ENCODE assay signal across 17 cellular contexts in genomic region chr10:77661100-77661499, GRCh38. TPM values are rescaled to one million over a fixed set of nuclear protein-coding genes. Genes with fewer than 3 reads are reported as not detected.
A peak's percentile ranks its signal among the peaks of the same experiment; 100 is the strongest.
DNase-seq lines count a peak whose midpoint lies in the region; ATAC-seq, FAIRE-seq and TF ChIP-seq lines count a peak whose summit lies in the region.
"Had no signal": no experiment of that assay in that cellular context is flagged by ENCODE, and none has a peak within 500 bp of the region (broad histone marks: within the 10 kb centered on the region; RNA-seq: fewer than 3 reads in every experiment).

No MANE protein-coding gene starts in this region.

- TF ChIP-seq POLR2A in HCT116 (IDR thresholded peaks at IDR 0.05; ENCODE audit: borderline replicate concordance, extremely low read depth, insufficient read depth, insufficient read length) (no peak), upper lobe of left lung (IDR thresholded peaks at IDR 0.05) (no peak)

- H3K79me2 ChIP-seq in HCT116 (ENCODE audit: insufficient read depth, low read length) = no peaks in the 10 kb centered on the region

- POLR2A ChIA-PET in HCT116 (lab: Charles Lee) (no interaction called here), Panc1 (lab: Charles Lee) (no interaction called here)

- peaks cover 12% of the 10 kb centered on the region for H3K4me1 Mint-ChIP-seq in endodermal cell
- H3K4me1 Mint-ChIP-seq: CD4-positive, CD25-positive, alpha-beta regulatory T cell; IgD-negative memory B cell had no signal

- no peak overlapping the region for H3K4me2 ChIP-seq in HCT116 (ENCODE audit: low read length)

- DNase-seq in HCT116 (ENCODE audit: low read depth, low spot score) = no peak
- DNase-seq in Panc1 (ENCODE audit: low read depth, low spot score) = no peak
- DNase-seq in endodermal cell = peak; percentile 74
- no peak for DNase-seq in amniotic stem cell (lab: John Stamatoyannopoulos, UW)
- DNase-seq in HTR-8/SVneo (ENCODE audit: insufficient read length, low spot score) = no peak
- DNase-seq in upper lobe of left lung = no peak
- no peak for DNase-seq in NCI-H187 (lab: John Stamatoyannopoulos, UW)
- DNase-seq: AML-193; CD4-positive, CD25-positive, alpha-beta regulatory T cell; DMS79; GDM1; MV-4-11; NCI-H1436 treated with DMSO at 0.1 percent for 48 hours; NCI-H446 treated with DMSO at 0.1 percent for 48 hours; OCI-M1 had no signal

- 76% methylated on average over 3 of the region's 3 CpGs; no CpG with 5 or more reads in 1 of the 2 experiments for WGBS in endodermal cell (ENCODE audit: insufficient coverage in 1 of 2, insufficient read length in 1 of 2), 2 experiments
- 63 to 65% methylated on average over 3 of the region's 3 CpGs for WGBS in upper lobe of left lung, 2 donors

- TF ChIP-seq CTCF in C4-2B (conservative IDR thresholded peaks at IDR 0.05) (peak; percentile 12), HCT116 (IDR thresholded peaks at IDR 0.05 in 2 of 3, conservative IDR thresholded peaks at IDR 0.05 in 1 of 3; ENCODE audit: borderline replicate concordance in 1 of 3, insufficient read depth in 1 of 3, low read depth in 2 of 3, low read length in 2 of 3) (no peak; a peak in 1 of 6 replicates), Panc1 (IDR thresholded peaks at IDR 0.05) (peak; percentile 37; the same call in 1 of the 2 replicates), endodermal cell (conservative IDR thresholded peaks at IDR 0.05) (peak; percentile 61), upper lobe of left lung (IDR thresholded peaks at IDR 0.05) (no peak)

- no peak for TF ChIP-seq EP300 in upper lobe of left lung (IDR thresholded peaks at IDR 0.05)

- H4K20me1 ChIP-seq in HCT116 (ENCODE audit: insufficient read depth) = no peaks in the 10 kb centered on the region

- RAD21 ChIA-PET in HCT116 (lab: Charles Lee; ENCODE audit: low non-redundant PET in 1 of 2, low total read pairs in 2 of 2, uncharacterized antibody in 2 of 2, unreplicated experiment in 2 of 2) = no interaction called here

- no peak for FAIRE-seq in HTR-8/SVneo (lab: Jason Lieb, UNC)

- intact Hi-C loops in HCT116 (cut with micrococcal nuclease) (no loop called here), Panc1 (cut with micrococcal nuclease; ENCODE audit: unreplicated experiment) (no loop called here)

- CTCF ChIA-PET in HCT116 (lab: Charles Lee) = no interaction called here
- CTCF ChIA-PET in Panc1 (lab: Charles Lee) = no interaction called here

- peaks cover 12% of the 10 kb centered on the region; the same call in 1 of the 2 replicates for H3K27me3 ChIP-seq in HCT116 (ENCODE audit: insufficient read depth, low read length)
- peaks cover 8% of the 10 kb centered on the region for H3K27me3 ChIP-seq in Panc1 (ENCODE audit: control insufficient read depth, insufficient read depth, low read length)
- H3K27me3 ChIP-seq in endodermal cell (ENCODE audit: control insufficient read depth, insufficient read depth, low read length, poor library complexity, severe bottlenecking) = no peaks in the 10 kb centered on the region
- H3K27me3 ChIP-seq in upper lobe of left lung = no peaks in the 10 kb centered on the region

- H3K4me1 ChIP-seq in HCT116 (ENCODE audit: control insufficient read depth in 1 of 2, insufficient read depth in 2 of 2, low read length in 2 of 2) = no peaks in the 10 kb centered on the region; a peak in 1 of 4 replicates
- H3K4me1 ChIP-seq in Panc1 (ENCODE audit: control insufficient read depth, insufficient read depth, low read length) = no peaks in the 10 kb centered on the region
- H3K4me1 ChIP-seq in endodermal cell (ENCODE audit: control insufficient read depth, insufficient read depth, low read length) = no peaks in the 10 kb centered on the region
- no peaks in the 10 kb centered on the region for H3K4me1 ChIP-seq in upper lobe of left lung

- H3K36me3 Mint-ChIP-seq in endodermal cell (ENCODE audit: low read depth) = no peaks in the 10 kb centered on the region
- H3K36me3 Mint-ChIP-seq: CD4-positive, CD25-positive, alpha-beta regulatory T cell had no signal

- H3K27me3 Mint-ChIP-seq in endodermal cell (ENCODE audit: insufficient read depth) = peaks cover 11% of the 10 kb centered on the region

- no peak overlapping the region for H3K27ac Mint-ChIP-seq in endodermal cell
- H3K27ac Mint-ChIP-seq: CD4-positive, CD25-positive, alpha-beta regulatory T cell; IgD-negative memory B cell had no signal

- H3K9ac ChIP-seq in HCT116 (ENCODE audit: low read length) (no peak overlapping the region), endodermal cell (ENCODE audit: extremely low read depth, low read length, poor library complexity, severe bottlenecking) (no peak overlapping the region)

- in situ Hi-C loops in Panc1 (cut with HindIII; ENCODE audit: low pct_unique_long_range_greater_than_20kb, low sequenced_read_pairs) = no loop called here

- peak; percentile 12; the same call in 1 of the 2 replicates for TF ChIP-seq RAD21 in HCT116 (IDR thresholded peaks at IDR 0.05; ENCODE audit: low read depth)

- no peak overlapping the region for H2AFZ ChIP-seq in HCT116 (ENCODE audit: low read depth, low read length, poor library complexity, severe bottlenecking)

- ATAC-seq in HCT116 (peak; percentile 68), Panc1 (no peak), upper lobe of left lung (ENCODE audit: low FRiP score in 2 of 2) (no peak)

- H3K27ac ChIP-seq in C4-2B = no peak overlapping the region
- no peak overlapping the region for H3K27ac ChIP-seq in HCT116 (ENCODE audit: low read depth, low read length)
- H3K27ac ChIP-seq in Panc1 (ENCODE audit: low read length) = no peak overlapping the region
- H3K27ac ChIP-seq in endodermal cell (ENCODE audit: low read depth, low read length) = no peak overlapping the region
- no peak overlapping the region for H3K27ac ChIP-seq in upper lobe of left lung

- no peak overlapping the region for H3K4me3 ChIP-seq in HCT116 (replicated peaks in 1 of 2; ENCODE audit: low read depth in 1 of 2, low read length in 2 of 2)
- no peak overlapping the region for H3K4me3 ChIP-seq in Panc1 (ENCODE audit: low read depth in 2 of 2, low read length in 2 of 2)
- no peak overlapping the region for H3K4me3 ChIP-seq in endodermal cell (ENCODE audit: low read length)
- no peak overlapping the region for H3K4me3 ChIP-seq in upper lobe of left lung

- H3K9me2 ChIP-seq in HCT116 (ENCODE audit: insufficient read depth) = no peaks in the 10 kb centered on the region

- H3K9me3 ChIP-seq in HCT116 (ENCODE audit: control insufficient read depth in 1 of 2, insufficient read depth in 1 of 2, low read depth in 1 of 2, low read length in 2 of 2) (no peaks in the 10 kb centered on the region; a peak in 1 of 4 replicates), Panc1 (ENCODE audit: control insufficient read depth, insufficient read depth, low read depth, low read length) (no peaks in the 10 kb centered on the region), endodermal cell (ENCODE audit: control insufficient read depth, low read length) (peaks cover 10% of the 10 kb centered on the region), upper lobe of left lung (no peaks in the 10 kb centered on the region)

- H3K4me3 Mint-ChIP-seq in endodermal cell = no peak overlapping the region
- H3K4me3 Mint-ChIP-seq: CD4-positive, CD25-positive, alpha-beta regulatory T cell; IgD-negative memory B cell had no signal

- H3K36me3 ChIP-seq in HCT116 (ENCODE audit: control insufficient read depth in 1 of 2, insufficient read depth in 2 of 2, low read length in 2 of 2) = no peaks in the 10 kb centered on the region
- H3K36me3 ChIP-seq in Panc1 (ENCODE audit: control insufficient read depth, insufficient read depth, low read length) = no peaks in the 10 kb centered on the region
- H3K36me3 ChIP-seq in endodermal cell (ENCODE audit: control insufficient read depth, insufficient read depth, low read length) = no peaks in the 10 kb centered on the region
- no peaks in the 10 kb centered on the region for H3K36me3 ChIP-seq in upper lobe of left lung

- H3K9me3 Mint-ChIP-seq in endodermal cell = peaks cover 16% of the 10 kb centered on the region

- no TSS peak for BruUV-seq in HCT116 (replicated peaks; lab: Mats Ljungman, UMichigan)
- BruUV-seq in Panc1 (replicated peaks; lab: Mats Ljungman, UMichigan) = no TSS peak

TF ChIP-seq in HCT116, 20 proteins besides CTCF, POLR2A, EP300 and RAD21 (continues in another document):
- TF ChIP-seq FOSL1 (IDR thresholded peaks at IDR 0.05; ENCODE audit: low read depth) = no peak
- TF ChIP-seq TCF7L2 (IDR thresholded peaks at IDR 0.05; ENCODE audit: borderline replicate concordance, extremely low read depth, insufficient read depth, insufficient read length) = no peak
- no peak for TF ChIP-seq POLR2AphosphoS5 (IDR thresholded peaks at IDR 0.05; ENCODE audit: low read depth, low read length)
- no peak for TF ChIP-seq MAX (IDR thresholded peaks at IDR 0.05)
- TF ChIP-seq EGR1 (IDR thresholded peaks at IDR 0.05; ENCODE audit: low read depth) = no peak
- no peak for TF ChIP-seq ELF1 (IDR thresholded peaks at IDR 0.05; ENCODE audit: borderline replicate concordance, low read depth)
- TF ChIP-seq CBX3 (IDR thresholded peaks at IDR 0.05; ENCODE audit: low read depth) = no peak
- no peak for TF ChIP-seq SRF (IDR thresholded peaks at IDR 0.05; ENCODE audit: low read depth)
- TF ChIP-seq EZH2phosphoT487 (IDR thresholded peaks at IDR 0.05; ENCODE audit: borderline replicate concordance) = no peak
- TF ChIP-seq EZH2 (IDR thresholded peaks at IDR 0.05) = no peak
- no peak for TF ChIP-seq ZFX (IDR thresholded peaks at IDR 0.05)
- TF ChIP-seq SP1 (IDR thresholded peaks at IDR 0.05; ENCODE audit: low read depth) = no peak
- no peak for TF ChIP-seq ATF3 (IDR thresholded peaks at IDR 0.05)
- TF ChIP-seq JUND (IDR thresholded peaks at IDR 0.05) = no peak
- no peak for TF ChIP-seq ZNF274 (IDR thresholded peaks at IDR 0.05; ENCODE audit: low read depth, low read length)

RNA-seq across cellular contexts. Expression of gene KCNMA1, which starts 23.5 kb away (rescaled TPM):
- 0.49 TPM for total RNA-seq in HCT116 (2021; ENCODE audit: unreplicated experiment)
- not detected in 2 replicates for polyA plus RNA-seq in HCT116 (2012)
- 91.9 TPM for total RNA-seq in Panc1 (2021; ENCODE audit: unreplicated experiment)
- 75.5 TPM for polyA plus RNA-seq in Panc1 (2012; ENCODE audit: insufficient read length)
- total RNA-seq in endodermal cell = 1 to 10 TPM in 1 of 2 donors, under 1 TPM in 1; 0.55 to 1.3 TPM
- 2.7 TPM for polyA plus RNA-seq in endodermal cell (2013, experiment 1 of 2)
- polyA plus RNA-seq in endodermal cell (2013, experiment 2 of 2) = 1.7 TPM
- 100 to 1,000 TPM in 1 of 6 donors, 10 to 100 TPM in 4, 1 to 10 TPM in 1; 5.8 to 107 (median 22.0) TPM for total RNA-seq in upper lobe of left lung
- total RNA-seq: CD4-positive, CD25-positive, alpha-beta regulatory T cell had no signal
- polyA plus RNA-seq: CD4-positive, CD25-positive, alpha-beta regulatory T cell had no signal

Comparison
In these comparisons a context has a peak if more than half of its experiments do, and no peak if none do; other contexts are left out.
1. CTCF ChIP-seq: peak in C4-2B (single experiment), Panc1 (single experiment) and endodermal cell (single experiment); none in HCT116 (0 of 3) and upper lobe of left lung (0 of 6).